23 cellular contexts compared by ENCODE assay signal in the genomic region with DNA sequence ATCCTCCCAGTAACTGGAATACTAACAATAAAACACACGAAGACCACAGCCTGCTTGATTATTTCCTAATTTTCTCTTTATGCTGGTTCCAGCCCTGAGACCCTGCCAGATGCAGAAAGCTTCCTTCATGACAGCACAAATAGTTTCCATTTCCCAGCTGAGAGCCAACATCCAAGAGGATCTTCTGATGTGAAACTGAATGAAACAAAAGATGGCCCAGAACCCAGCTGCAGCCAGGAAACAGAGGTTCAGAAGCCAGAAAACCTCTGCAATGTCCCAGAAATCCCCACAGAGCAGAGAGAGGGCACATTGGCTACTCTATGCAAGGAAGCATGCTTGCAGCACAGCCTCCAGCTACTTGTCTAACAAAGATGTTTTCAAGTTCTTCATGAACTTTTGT.
A peak's percentile ranks its signal among the peaks of the same experiment; 100 is the strongest.
DNase-seq lines count a peak whose midpoint lies in the region; ATAC-seq and TF ChIP-seq lines count a peak whose summit lies in the region.
"Had no signal": no experiment of that assay in that cellular context is flagged by ENCODE, and none has a peak within 500 bp of the region (broad histone marks: within the 10 kb centered on the region; RNA-seq: fewer than 3 reads in every experiment).

No MANE protein-coding gene starts in this region.

- H4K20me1 ChIP-seq in Karpas-422 (ENCODE audit: insufficient read depth, low read depth, low read length), result no peaks in the 10 kb centered on the region

- TF ChIP-seq EP300 in esophagus muscularis mucosa (IDR thresholded peaks at IDR 0.05), result no peak

- in situ Hi-C loops in G401 (cut with HindIII; ENCODE audit: low sequenced_read_pairs), result no loop called here
- in situ Hi-C loops in gastrocnemius medialis (cut with MboI; ENCODE audit: low sequenced_read_pairs in 4 of 4), result no loop called here

- CTCF ChIA-PET in RWPE1 (lab: Yijun Ruan, JAX), result no interaction called here

- no peaks in the 10 kb centered on the region for H3K36me3 ChIP-seq in esophagus muscularis mucosa
- no peaks in the 10 kb centered on the region for H3K36me3 ChIP-seq in gastrocnemius medialis
- no peaks in the 10 kb centered on the region for H3K36me3 ChIP-seq in Karpas-422 (ENCODE audit: insufficient read depth, low read length)
- H3K36me3 ChIP-seq: Peyer's patch, SJSA1 had no signal

- POLR2A ChIA-PET in RWPE1 (lab: Yijun Ruan, JAX; ENCODE audit: low non-redundant PET), result no interaction called here

- no peak overlapping the region for H3K4me2 ChIP-seq in Karpas-422 (ENCODE audit: low read depth, low read length, poor library complexity, severe bottlenecking)
- H3K4me2 ChIP-seq: KMS-11 had no signal

- no peak overlapping the region for H3K9ac ChIP-seq in Karpas-422 (ENCODE audit: low read length)
- H3K9ac ChIP-seq: KMS-11 had no signal

- H3K27ac ChIP-seq in esophagus muscularis mucosa (replicated peaks in 1 of 4), result peak overlapping the region in 2 of 4 donors; percentile 29 to 52
- no peak overlapping the region for H3K27ac ChIP-seq in gastrocnemius medialis
- H3K27ac ChIP-seq in RWPE1, result no peak overlapping the region
- H3K27ac ChIP-seq in Karpas-422 (ENCODE audit: low read length), result no peak overlapping the region
- H3K27ac ChIP-seq: KMS-11, SJSA1 had no signal

- peaks cover 0 to 13% (median 6%) of the 10 kb centered on the region in 4 donors for H3K4me1 ChIP-seq in esophagus muscularis mucosa
- H3K4me1 ChIP-seq in gastrocnemius medialis, result no peaks in the 10 kb centered on the region
- H3K4me1 ChIP-seq in Karpas-422 (ENCODE audit: low read length), result no peaks in the 10 kb centered on the region
- H3K4me1 ChIP-seq: Peyer's patch, SJSA1 had no signal

- no peaks in the 10 kb centered on the region for H3K79me2 ChIP-seq in Karpas-422 (ENCODE audit: low read length)

- H3K27me3 ChIP-seq in esophagus muscularis mucosa (no peaks in the 10 kb centered on the region), gastrocnemius medialis (no peaks in the 10 kb centered on the region), Karpas-422 (ENCODE audit: low read length) (no peaks in the 10 kb centered on the region; the same call in 1 of the 2 replicates)
- H3K27me3 ChIP-seq: Peyer's patch, SJSA1 had no signal

- ATAC-seq in gastrocnemius medialis, result peak; percentile 33 to 74
- ATAC-seq: activated CD8-positive, alpha-beta T cell treated with anti-CD3 and anti-CD28 coated beads, Interleukin-2, amount 10 ng/mL, durations not matched to agents 7 days and 5 days; activated naive CD8-positive, alpha-beta T cell treated with anti-CD3 and anti-CD28 coated beads, Interleukin-2, amount 50 U/mL, for 24 hours; natural killer cell had no signal

- TF ChIP-seq CTCF in esophagus muscularis mucosa (IDR thresholded peaks at IDR 0.05) (no peak), gastrocnemius medialis (IDR thresholded peaks at IDR 0.05 in 4 of 5, conservative IDR thresholded peaks at IDR 0.05 in 1 of 5) (no peak), RWPE1 (conservative IDR thresholded peaks at IDR 0.05; ENCODE audit: low read depth) (no peak)

- H2AFZ ChIP-seq in Karpas-422 (ENCODE audit: low read length), result no peak overlapping the region

- DNase-seq in G401 (ENCODE audit: low spot score) (peak; percentile 9), esophagus muscularis mucosa (ENCODE audit: extremely low spot score) (peak; percentile 89), medulla oblongata (ENCODE audit: extremely low spot score) (peak; percentile 72), gastrocnemius medialis (peak; percentile 5 to 32), RWPE1 (ENCODE audit: low spot score) (no peak), CD1c-positive myeloid dendritic cell (ENCODE audit: extremely low spot score) (no peak), Karpas-422 (no peak), HuH-7 (ENCODE audit: low spot score) (no peak)
- DNase-seq: activated CD4-positive, alpha-beta T cell treated with anti-CD3 and anti-CD28 coated beads for 1 hour; activated CD8-positive, alpha-beta T cell treated with anti-CD3 and anti-CD28 coated beads, Interleukin-2, amount 10 ng/mL, durations not matched to agents 7 days and 5 days; activated gamma-delta T cell; activated naive CD8-positive, alpha-beta T cell treated with anti-CD3 and anti-CD28 coated beads, Interleukin-2, amount 50 U/mL, for 24 hours; COR-L47; GOT3; kidney glomerular epithelial cell; natural killer cell; NCI-H146; NCI-H2171; NCI-H524 treated with DMSO at 0.1 percent for 48 hours; Peyer's patch; T-helper 1 cell had no signal

- WGBS in esophagus muscularis mucosa, result 17% methylated on average over 1 of the region's 1 CpG

- intact Hi-C loops in esophagus muscularis mucosa (cut with DNase I), result no loop called here
- intact Hi-C loops in gastrocnemius medialis (cut with DNase I; ENCODE audit: low total_unique reads), result no loop called here

- H3K4me3 ChIP-seq in esophagus muscularis mucosa, result no peak overlapping the region
- H3K4me3 ChIP-seq in gastrocnemius medialis, result no peak overlapping the region
- H3K4me3 ChIP-seq in Karpas-422 (ENCODE audit: low read length), result no peak overlapping the region
- H3K4me3 ChIP-seq: Peyer's patch, SJSA1 had no signal

- no peak for TF ChIP-seq POLR2A in esophagus muscularis mucosa (IDR thresholded peaks at IDR 0.05; ENCODE audit: low read depth)
- TF ChIP-seq POLR2A in gastrocnemius medialis (IDR thresholded peaks at IDR 0.05), result no peak

- H3K9me2 ChIP-seq in Karpas-422 (replicated peaks; ENCODE audit: insufficient read depth, low read length), result no peaks in the 10 kb centered on the region

- H3K9me3 ChIP-seq in esophagus muscularis mucosa (no peaks in the 10 kb centered on the region), gastrocnemius medialis (no peaks in the 10 kb centered on the region), Karpas-422 (ENCODE audit: low read length) (no peaks in the 10 kb centered on the region)
- H3K9me3 ChIP-seq: Peyer's patch, SJSA1 had no signal

Comparison
In these comparisons a context has a peak if more than half of its experiments do, and no peak if none do; other contexts are left out.
1. DNase-seq: peak in G401 (single experiment), esophagus muscularis mucosa (single experiment), medulla oblongata (single experiment) and gastrocnemius medialis (2 of 2); none in RWPE1 (single experiment), CD1c-positive myeloid dendritic cell (single experiment), Karpas-422 (single experiment) and HuH-7 (single experiment).